Comparison of ENCODE assay signal across 8 cellular contexts in genomic region chr2:84631047-84631446, GRCh38.
DNase-seq lines count a peak whose midpoint lies in the region; TF ChIP-seq lines count a peak whose summit lies in the region.

No MANE protein-coding gene starts in this region.

- TF ChIP-seq EP300 in esophagus muscularis mucosa (IDR thresholded peaks at IDR 0.05) = no peak
- no peak for TF ChIP-seq EP300 in ovary (IDR thresholded peaks at IDR 0.05)

- H3K4me1 Mint-ChIP-seq in HFFc6 (ENCODE audit: low read depth) = peaks cover 9% of the 10 kb centered on the region; the same call in 1 of the 2 replicates

- no peaks in the 10 kb centered on the region for H3K4me1 ChIP-seq in esophagus muscularis mucosa
- H3K4me1 ChIP-seq in ovary (ENCODE audit: insufficient read depth) = peaks cover 1% of the 10 kb centered on the region

- H3K27me3 ChIP-seq in esophagus muscularis mucosa (no peaks in the 10 kb centered on the region), ovary (no peaks in the 10 kb centered on the region), MG63 (no peaks in the 10 kb centered on the region)

- no peak for TF ChIP-seq POLR2A in esophagus muscularis mucosa (IDR thresholded peaks at IDR 0.05; ENCODE audit: low read depth)
- no peak for TF ChIP-seq POLR2A in ovary (IDR thresholded peaks at IDR 0.05)

- H3K27ac ChIP-seq in esophagus muscularis mucosa (replicated peaks in 1 of 4) (no peak overlapping the region), ovary (no peak overlapping the region)

- H3K36me3 Mint-ChIP-seq in HFFc6 (ENCODE audit: low read depth) = no peaks in the 10 kb centered on the region

- peak; percentile 81 for TF ChIP-seq CTCF in HFFc6 (IDR thresholded peaks at IDR 0.05)
- TF ChIP-seq CTCF in esophagus muscularis mucosa (IDR thresholded peaks at IDR 0.05) = peak; percentile 19 to 44 (median 37)
- TF ChIP-seq CTCF in ovary (IDR thresholded peaks at IDR 0.05) = peak; percentile 38 to 43 (median 39)

- H3K36me3 ChIP-seq in esophagus muscularis mucosa (no peaks in the 10 kb centered on the region), ovary (no peaks in the 10 kb centered on the region), MG63 (no peaks in the 10 kb centered on the region)

- H3K4me3 ChIP-seq in esophagus muscularis mucosa = no peak overlapping the region
- no peak overlapping the region for H3K4me3 ChIP-seq in ovary
- H3K4me3 ChIP-seq in MG63 = no peak overlapping the region

- intact Hi-C loops in esophagus muscularis mucosa (cut with DNase I) (no loop called here), ovary (cut with DNase I) (loop anchor here in 3 of 4 donors (2.0 to 10.0 kb wide), 3 partner anchors 134 to 136 kb away; no protein-coding TSS in a partner anchor)

- peak overlapping the region; percentile 53; the same call in 1 of the 2 replicates for H3K4me3 Mint-ChIP-seq in HFFc6

- H3K9me3 ChIP-seq in esophagus muscularis mucosa (no peaks in the 10 kb centered on the region), ovary (no peaks in the 10 kb centered on the region), MG63 (no peaks in the 10 kb centered on the region)

- DNase-seq in NCI-H524 (lab: John Stamatoyannopoulos, UW) (peak; percentile 24 to 48), NCI-H524 treated with DMSO at 0.1 percent for 48 hours (lab: John Stamatoyannopoulos, UW) (no peak), HFFc6 (peak; percentile 54), RPMI7951 (ENCODE audit: low read depth) (peak; percentile 39), esophagus muscularis mucosa (ENCODE audit: extremely low spot score) (no peak), ovary (no peak), MG63 (no peak)
- no peak for DNase-seq in activated CD4-positive, CD25-positive, alpha-beta regulatory T cell (lab: John Stamatoyannopoulos, UW)

- WGBS in esophagus muscularis mucosa = 53% methylated on average over 6 of the region's 6 CpGs
- 4 to 19% (median 8%) methylated on average over 6 of the region's 6 CpGs for WGBS in ovary, 3 donors

- no peaks in the 10 kb centered on the region for H3K9me3 Mint-ChIP-seq in HFFc6

- peaks cover 14% of the 10 kb centered on the region; the same call in 1 of the 2 replicates for H3K27me3 Mint-ChIP-seq in HFFc6 (ENCODE audit: insufficient read depth)

- H3K27ac Mint-ChIP-seq in HFFc6 = no peak overlapping the region

Comparison
In these comparisons a context has a peak if more than half of its experiments do, and no peak if none do; other contexts are left out.
1. DNase-seq: peak in NCI-H524 (2 of 2), HFFc6 (single experiment) and RPMI7951 (single experiment); none in NCI-H524 treated with DMSO at 0.1 percent for 48 hours (single experiment), esophagus muscularis mucosa (single experiment), ovary (0 of 5), MG63 (single experiment) and activated CD4-positive, CD25-positive, alpha-beta regulatory T cell (0 of 4).
2. Peak in every context shown above with its lines, with median percentiles within 50 percentile points of each other: CTCF ChIP-seq.